In the genomic region with DNA sequence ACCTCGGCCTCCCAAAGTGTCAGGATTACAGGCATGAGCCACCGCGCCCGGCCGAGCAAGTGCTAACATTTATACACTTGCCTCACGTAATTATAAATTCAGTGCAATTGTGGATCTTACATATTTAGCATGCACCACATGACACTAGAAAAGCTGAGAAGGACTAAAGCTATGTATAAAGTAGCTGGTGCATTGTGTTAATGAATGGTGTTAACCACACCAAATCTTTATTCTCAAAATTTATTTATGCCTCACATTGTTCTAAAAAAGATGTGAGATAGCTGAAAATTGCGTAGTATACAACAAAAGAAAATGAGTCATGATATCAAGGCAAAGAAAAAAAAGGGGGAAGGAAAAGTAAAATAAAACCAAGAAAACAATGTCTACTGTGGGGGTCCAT, we compare ENCODE assay signal across 9 cellular contexts. TPM values are rescaled to one million over a fixed set of nuclear protein-coding genes. Genes with fewer than 3 reads are reported as not detected.
"Had no signal": no experiment of that assay in that cellular context is flagged by ENCODE, and none has a peak within 500 bp of the region (broad histone marks: within the 10 kb centered on the region; RNA-seq: fewer than 3 reads in every experiment).

No MANE protein-coding gene starts in this region.

- FAIRE-seq: H1 had no signal

- H3K36me3 ChIP-seq: HAP-1 had no signal

- H3K4me2 ChIP-seq: GM23338 had no signal

- H3K9me3 ChIP-seq: HAP-1 had no signal

- H3K4me3 ChIP-seq: GM23248, GM23338, HAP-1 had no signal

- H2AFZ ChIP-seq: GM23248 had no signal

- DNase-seq: GM23248, GOT3, H7, H9, HCEC 1CT, HFFc6 had no signal

- H3K4me1 ChIP-seq: HAP-1 had no signal

- H3K9ac ChIP-seq: GM23248 had no signal

- H3K27ac ChIP-seq: GM23248 had no signal

RNA-seq across cellular contexts. Expression of gene GDA, which starts 54.8 kb away (rescaled TPM):
- total RNA-seq: GM23248, HFFc6 had no signal
- polyA plus RNA-seq: GM23248 had no signal
